ENCODE assay signal across 17 cellular contexts in genomic region chrX:129831486-129831885, GRCh38. TPM values are rescaled to one million over a fixed set of nuclear protein-coding genes. Genes with fewer than 3 reads are reported as not detected.
DNase-seq lines count a peak whose midpoint lies in the region; ATAC-seq and TF ChIP-seq lines count a peak whose summit lies in the region.
"Had no signal": no experiment of that assay in that cellular context is flagged by ENCODE, and none has a peak within 500 bp of the region (broad histone marks: within the 10 kb centered on the region; RNA-seq: fewer than 3 reads in every experiment).

No MANE protein-coding gene starts in this region.

- no peaks in the 10 kb centered on the region for H3K4me1 ChIP-seq in left ventricle myocardium inferior
- H3K4me1 ChIP-seq: esophagus squamous epithelium, prostate gland had no signal

- peak overlapping the region; percentile 38 for H3K27ac ChIP-seq in left ventricle myocardium inferior (replicated peaks)
- H3K27ac ChIP-seq: esophagus squamous epithelium, hepatocyte, prostate gland, WERI-Rb-1 had no signal

- DNase-seq in NCI-H1417 (lab: John Stamatoyannopoulos, UW) (peak in 2 of 3 experiments; percentile 12 to 70), NCI-H1417 treated with DMSO at 0.1 percent for 48 hours (lab: John Stamatoyannopoulos, UW) (no peak), NCI-H748 treated with DMSO at 0.1 percent for 48 hours (lab: John Stamatoyannopoulos, UW) (peak; percentile 46), left ventricle myocardium inferior (peak; percentile 38), superior temporal gyrus (ENCODE audit: extremely low spot score) (peak; percentile 88)
- no peak for DNase-seq in activated CD4-positive, alpha-beta T cell treated with anti-CD3 and anti-CD28 coated beads, Interleukin-2, amount 50 U/mL, for 48 hours
- DNase-seq: activated gamma-delta T cell, esophagus squamous epithelium, GF-D8, NCI-H2171, T-helper 1 cell, WERI-Rb-1 had no signal

- peaks cover 4% of the 10 kb centered on the region for H3K36me3 ChIP-seq in left ventricle myocardium inferior
- H3K36me3 ChIP-seq: prostate gland had no signal

- TF ChIP-seq CTCF in left ventricle myocardium inferior (IDR thresholded peaks at IDR 0.05; ENCODE audit: borderline replicate concordance) = no peak

- no peaks in the 10 kb centered on the region for H3K9me3 ChIP-seq in left ventricle myocardium inferior (replicated peaks)
- H3K9me3 ChIP-seq: esophagus squamous epithelium, prostate gland had no signal

- H3K27me3 ChIP-seq in left ventricle myocardium inferior (ENCODE audit: low read depth) = no peaks in the 10 kb centered on the region
- H3K27me3 ChIP-seq: esophagus squamous epithelium, hepatocyte had no signal

- intact Hi-C loops in left ventricle myocardium inferior (cut with micrococcal nuclease) = no loop called here

- H3K4me3 ChIP-seq in left ventricle myocardium inferior = no peak overlapping the region
- H3K4me3 ChIP-seq: esophagus squamous epithelium, hepatocyte, prostate gland had no signal

- no peak for ATAC-seq in GM19467 (IDR thresholded peaks at IDR 0.05; ENCODE audit: unreplicated experiment)
- no peak for ATAC-seq in HG03442 (IDR thresholded peaks at IDR 0.05; ENCODE audit: unreplicated experiment)

RNA-seq across cellular contexts. Expression of gene ZDHHC9, which starts 12.2 kb away (rescaled TPM):
- total RNA-seq in left ventricle myocardium inferior = 11.9 TPM

RNA-seq across cellular contexts. Expression of gene SASH3, which starts 51.7 kb away (rescaled TPM):
- 2.2 TPM for total RNA-seq in left ventricle myocardium inferior
- total RNA-seq: dermis microvascular lymphatic vessel endothelial cell had no signal

Comparison
In these comparisons a context has a peak if more than half of its experiments do, and no peak if none do; other contexts are left out.
1. DNase-seq: peak in NCI-H1417 (2 of 3), NCI-H748 treated with DMSO at 0.1 percent for 48 hours (single experiment), left ventricle myocardium inferior (single experiment) and superior temporal gyrus (single experiment); none in NCI-H1417 treated with DMSO at 0.1 percent for 48 hours (single experiment) and activated CD4-positive, alpha-beta T cell treated with anti-CD3 and anti-CD28 coated beads, Interleukin-2, amount 50 U/mL, for 48 hours (0 of 2).